10 cellular contexts compared by ENCODE assay signal in the genomic region with DNA sequence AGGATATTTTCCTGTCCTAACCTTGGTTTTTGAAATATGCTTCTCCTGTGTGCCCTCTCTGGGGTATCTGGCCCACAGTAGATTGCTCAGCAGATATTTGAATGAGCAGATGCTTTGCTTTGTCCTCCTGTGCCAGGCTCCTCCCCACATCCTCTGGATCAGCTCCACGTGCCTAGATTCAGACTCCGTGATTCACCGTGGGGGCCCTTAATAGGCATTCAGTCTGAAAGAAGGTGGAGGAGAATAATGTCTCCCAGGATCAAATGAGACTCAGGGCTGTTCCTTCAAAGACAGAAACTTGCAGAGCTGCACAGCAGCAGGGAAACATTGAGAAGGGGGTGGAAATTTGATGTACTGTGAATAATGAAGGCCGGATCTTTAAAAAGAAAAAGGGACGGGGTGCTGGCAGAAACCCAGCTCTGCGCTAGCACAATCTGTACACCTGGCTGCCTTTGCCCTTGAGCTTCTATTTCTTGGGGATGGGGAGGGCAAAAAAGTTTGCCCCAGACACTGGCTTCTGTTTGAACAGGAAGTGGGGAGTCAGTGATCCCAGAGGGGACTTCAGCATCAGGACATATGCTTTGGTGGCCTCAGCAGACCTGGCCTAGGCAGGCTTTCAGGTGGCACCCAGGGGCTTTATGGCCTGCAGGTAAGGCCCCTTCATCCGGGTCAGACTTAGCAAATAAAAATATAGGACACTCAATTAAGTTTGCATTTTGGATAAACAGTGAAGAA. TPM values are rescaled to one million over a fixed set of nuclear protein-coding genes. Genes with fewer than 3 reads are reported as not detected.
DNase-seq lines count a peak whose midpoint lies in the region; ATAC-seq and TF ChIP-seq lines count a peak whose summit lies in the region.
"Had no signal": no experiment of that assay in that cellular context is flagged by ENCODE, and none has a peak within 500 bp of the region (broad histone marks: within the 10 kb centered on the region; RNA-seq: fewer than 3 reads in every experiment).

No MANE protein-coding gene starts in this region.

- no peak for DNase-seq in body of pancreas
- DNase-seq in lung microvascular endothelial cell (ENCODE audit: low read depth in 2 of 2) = peak; percentile 51 to 70
- no peak for DNase-seq in gastrocnemius medialis
- no peak for DNase-seq in esophagus squamous epithelium (lab: John Stamatoyannopoulos, UW)
- DNase-seq: GOT3, NCI-H1930 had no signal

- TF ChIP-seq CTCF in body of pancreas (IDR thresholded peaks at IDR 0.05) (no peak), gastrocnemius medialis (IDR thresholded peaks at IDR 0.05 in 4 of 5, conservative IDR thresholded peaks at IDR 0.05 in 1 of 5) (no peak), esophagus squamous epithelium (IDR thresholded peaks at IDR 0.05) (no peak)

- H2AFZ ChIP-seq in ACC112 (ENCODE audit: low read length, unreplicated experiment) = peak overlapping the region; percentile 18

- intact Hi-C loops in body of pancreas (cut with DNase I) (no loop called here), gastrocnemius medialis (cut with DNase I; ENCODE audit: low total_unique reads) (no loop called here), esophagus squamous epithelium (cut with DNase I) (no loop called here)

- H3K9ac ChIP-seq in HUES64 (ENCODE audit: low read depth, low read length) = peak overlapping the region; percentile 33; the same call in 1 of the 2 replicates

- no peak for TF ChIP-seq POLR2A in body of pancreas (IDR thresholded peaks at IDR 0.05)
- TF ChIP-seq POLR2A in gastrocnemius medialis (IDR thresholded peaks at IDR 0.05) = no peak
- no peak for TF ChIP-seq POLR2A in esophagus squamous epithelium (IDR thresholded peaks at IDR 0.05)

- H3K4me1 ChIP-seq in ACC112 (ENCODE audit: control insufficient read depth, insufficient read depth, low read length, unreplicated experiment) (peaks cover 46% of the 10 kb centered on the region), HUES64 (ENCODE audit: insufficient read depth, low read length) (peaks cover 24% of the 10 kb centered on the region; the same call in 1 of the 2 replicates), body of pancreas (peaks cover 45% of the 10 kb centered on the region), gastrocnemius medialis (peaks cover 5 to 9% of the 10 kb centered on the region in 2 donors), esophagus squamous epithelium (peaks cover 0 to 22% (median 0%) of the 10 kb centered on the region in 3 donors)

- H3K79me2 ChIP-seq in ACC112 (ENCODE audit: control insufficient read depth, insufficient read depth, low read length, unreplicated experiment) = no peaks in the 10 kb centered on the region

- 77% methylated on average over 6 of the region's 7 CpGs for WGBS in HUES64
- WGBS in body of pancreas, 2 donors = 25 to 30% methylated on average over 4 to 7 of the region's 7 CpGs
- 24 to 49% methylated on average over 7 of the region's 7 CpGs for WGBS in esophagus squamous epithelium, 2 donors

- ATAC-seq in body of pancreas (no peak), gastrocnemius medialis (no peak), HG02981 (IDR thresholded peaks at IDR 0.05; ENCODE audit: unreplicated experiment) (no peak)
- ATAC-seq in activated CD4-positive, CD25-positive, alpha-beta regulatory T cell treated with anti-CD3 and anti-CD28 coated beads, Interleukin-2, amount 50 U/mL, for 24 hours = no peak

- in situ Hi-C loops in gastrocnemius medialis (cut with MboI; ENCODE audit: low sequenced_read_pairs in 4 of 4) = no loop called here

- H3K4me3 ChIP-seq in ACC112 (ENCODE audit: low read depth, low read length) = no peak overlapping the region
- no peak overlapping the region for H3K4me3 ChIP-seq in HUES64 (ENCODE audit: low read length)
- H3K4me3 ChIP-seq in body of pancreas = no peak overlapping the region
- H3K4me3 ChIP-seq in gastrocnemius medialis = no peak overlapping the region
- H3K4me3 ChIP-seq in esophagus squamous epithelium = no peak overlapping the region

- H3K27me3 ChIP-seq in ACC112 (ENCODE audit: insufficient read depth, low read length) (no peaks in the 10 kb centered on the region), HUES64 (ENCODE audit: insufficient read depth, low read length) (no peaks in the 10 kb centered on the region), body of pancreas (no peaks in the 10 kb centered on the region), gastrocnemius medialis (no peaks in the 10 kb centered on the region), esophagus squamous epithelium (no peaks in the 10 kb centered on the region)

- H3K27ac ChIP-seq in ACC112 (ENCODE audit: low read depth, low read length) (peak overlapping the region; percentile 72), HUES64 (ENCODE audit: low read depth, low read length) (no peak overlapping the region), body of pancreas (peak overlapping the region; percentile 48 to 82 (median 73)), gastrocnemius medialis (no peak overlapping the region), esophagus squamous epithelium (no peak overlapping the region)

- H3K36me3 ChIP-seq in ACC112 (ENCODE audit: insufficient read depth, low read length) (no peaks in the 10 kb centered on the region), HUES64 (ENCODE audit: insufficient read depth, low read length) (peaks cover 13% of the 10 kb centered on the region), body of pancreas (replicated peaks in 1 of 2; ENCODE audit: insufficient read depth in 1 of 2, low read depth in 2 of 2) (no peaks in the 10 kb centered on the region), gastrocnemius medialis (peaks cover 0 to 5% of the 10 kb centered on the region in 2 donors), esophagus squamous epithelium (peaks cover 0 to 22% (median 0%) of the 10 kb centered on the region in 3 donors)

- H3K9me3 ChIP-seq in HUES64 (ENCODE audit: insufficient read depth, low read depth, low read length) (no peaks in the 10 kb centered on the region), body of pancreas (no peaks in the 10 kb centered on the region), gastrocnemius medialis (no peaks in the 10 kb centered on the region), esophagus squamous epithelium (no peaks in the 10 kb centered on the region)

RNA-seq across cellular contexts. Expression of a gene that starts 15.9 kb away (rescaled TPM):
- not detected for polyA plus RNA-seq in HUES64 (2013, experiment 1 of 2)
- polyA plus RNA-seq in HUES64 (2013, experiment 2 of 2) = not detected
- total RNA-seq in body of pancreas (not detected), lung microvascular endothelial cell (not detected in 2 replicates), gastrocnemius medialis (not detected), esophagus squamous epithelium (not detected)

Comparison
In these comparisons a context has a peak if more than half of its experiments do, and no peak if none do; other contexts are left out.
1. H3K27ac ChIP-seq: peak in ACC112 (single experiment) and body of pancreas (4 of 4); none in HUES64 (single experiment), gastrocnemius medialis (0 of 4) and esophagus squamous epithelium (0 of 4).
2. DNase-seq: peak in lung microvascular endothelial cell (2 of 2); none in body of pancreas (0 of 4), gastrocnemius medialis (0 of 2) and esophagus squamous epithelium (single experiment).